8 cellular contexts compared by ENCODE assay signal in the genomic region with DNA sequence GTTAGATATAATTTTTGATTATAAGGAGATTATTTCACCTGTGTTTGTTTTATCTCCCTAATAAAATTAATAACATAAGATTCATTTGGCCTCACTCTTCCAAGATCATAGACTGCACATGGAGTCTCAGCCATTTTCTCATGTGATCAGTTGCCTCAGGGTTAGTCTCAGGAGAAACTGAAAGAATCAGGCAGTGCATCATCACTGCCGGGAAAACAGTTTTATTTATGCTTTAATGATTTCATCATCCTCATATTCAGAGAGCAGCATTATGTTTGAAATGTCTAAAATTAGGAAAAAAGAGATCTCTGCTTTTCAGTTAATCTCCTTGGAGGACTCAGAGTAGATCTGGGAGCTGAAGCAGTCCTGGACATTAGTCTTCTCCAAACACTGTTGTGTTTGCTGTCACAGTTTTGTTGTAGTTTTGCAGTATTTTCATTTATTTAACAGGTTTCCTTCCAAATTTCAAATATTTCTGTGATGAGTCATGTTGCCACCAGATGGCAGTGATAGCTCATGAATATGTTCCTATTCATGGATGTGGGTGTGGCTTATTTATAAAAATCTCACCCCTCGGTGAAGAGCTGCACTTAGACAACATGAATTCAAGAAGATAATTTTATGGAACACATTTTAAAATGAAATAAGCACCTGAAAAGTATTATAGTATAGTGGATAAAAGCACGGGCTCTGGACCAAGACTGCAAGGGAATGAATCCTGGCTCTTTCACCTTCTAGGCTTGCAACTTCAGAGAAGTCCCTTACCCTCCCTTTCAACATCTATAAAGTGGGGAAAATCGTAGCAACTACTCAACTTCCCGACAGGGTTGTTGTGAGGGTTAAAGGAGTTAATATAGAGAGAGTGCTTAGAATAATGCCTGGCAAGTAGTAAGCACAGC. TPM values are rescaled to one million over a fixed set of nuclear protein-coding genes. Genes with fewer than 3 reads are reported as not detected.
A peak's percentile ranks its signal among the peaks of the same experiment; 100 is the strongest.
DNase-seq lines count a peak whose midpoint lies in the region; ATAC-seq and TF ChIP-seq lines count a peak whose summit lies in the region.

No MANE protein-coding gene starts in this region.

- H2BK12ac ChIP-seq in H9 (ENCODE audit: insufficient read length, low read depth, low read length) = no peak overlapping the region

- no peak overlapping the region for H3K4me2 ChIP-seq in H9 (ENCODE audit: insufficient read depth, insufficient read length, low read length)

- no peak overlapping the region for H2BK5ac ChIP-seq in H9 (ENCODE audit: insufficient read length, low read length)

- H3K4me3 ChIP-seq in ascending aorta = peak overlapping the region in 1 of 2 donors; percentile 20

- H3K56ac ChIP-seq in H9 (ENCODE audit: insufficient read length, low read depth, low read length) = no peak overlapping the region

- no peak overlapping the region for H3K4ac ChIP-seq in H9 (ENCODE audit: low read depth, low read length)

- H3K9me3 ChIP-seq in H9 (ENCODE audit: control insufficient read depth, low read depth, low read length) (no peaks in the 10 kb centered on the region), ascending aorta (no peaks in the 10 kb centered on the region)

- H4K8ac ChIP-seq in H9 (replicated peaks; ENCODE audit: insufficient read length, low read depth, low read length) = no peak overlapping the region

- H4K91ac ChIP-seq in H9 (ENCODE audit: insufficient read length, low read depth, low read length) = no peak overlapping the region

- H3K23ac ChIP-seq in H9 (ENCODE audit: insufficient read length, low read depth, low read length) = no peak overlapping the region

- ATAC-seq in left ventricle myocardium superior = peak; percentile 83
- peak; percentile 94 for ATAC-seq in sciatic nerve
- ATAC-seq in GM21423 (IDR thresholded peaks at IDR 0.05; ENCODE audit: unreplicated experiment) = no peak
- no peak for ATAC-seq in HG02870 (IDR thresholded peaks at IDR 0.05; ENCODE audit: unreplicated experiment)

- no peaks in the 10 kb centered on the region for H4K20me1 ChIP-seq in H9 (ENCODE audit: control insufficient read depth, insufficient read depth, insufficient read length)

- intact Hi-C loops in ascending aorta (cut with DNase I) (loop anchor here (1.0 to 5.0 kb wide), 4 partner anchors 31 to 369 kb away; partner anchors contain the start of gene CHD1L), left ventricle myocardium superior (cut with micrococcal nuclease) (loop anchor here (5.0 kb wide), 1 partner anchor 119 kb away; no protein-coding TSS in a partner anchor), sciatic nerve (cut with DNase I) (no loop called here)

- TF ChIP-seq CTCF in H9 (conservative IDR thresholded peaks at IDR 0.05) = peak; percentile 75
- peak; percentile 33 to 56 (median 42) for TF ChIP-seq CTCF in ascending aorta (IDR thresholded peaks at IDR 0.05)

- H3K27ac Mint-ChIP-seq in H9 = no peak overlapping the region

- peak; percentile 67 for DNase-seq in D341Med (ENCODE audit: low spot score)
- no peak for DNase-seq in H9
- DNase-seq in NCI-H446 treated with DMSO at 0.1 percent for 48 hours (lab: John Stamatoyannopoulos, UW) = peak; percentile 77
- no peak for DNase-seq in ascending aorta (ENCODE audit: low spot score in 2 of 2)
- DNase-seq in left ventricle myocardium superior = no peak
- DNase-seq in sciatic nerve (ENCODE audit: low spot score) = no peak

- H3K27ac ChIP-seq in H9 (ENCODE audit: insufficient read length, low read depth, low read length) (no peak overlapping the region), ascending aorta (peak overlapping the region; percentile 23 to 50)

- H3K18ac ChIP-seq in H9 (ENCODE audit: insufficient read length, low read depth, low read length) = no peak overlapping the region

- no peaks in the 10 kb centered on the region for H3K9me3 Mint-ChIP-seq in H9

- no peaks in the 10 kb centered on the region for H3K79me2 ChIP-seq in H9 (ENCODE audit: insufficient read depth, low read length)

- H3K36me3 ChIP-seq in ascending aorta = peaks cover 33 to 66% of the 10 kb centered on the region in 2 donors

- no peak overlapping the region for H2AFZ ChIP-seq in H9 (ENCODE audit: low read length)

- no peaks in the 10 kb centered on the region for H3K27me3 Mint-ChIP-seq in H9 (ENCODE audit: low read depth)

- no peaks in the 10 kb centered on the region for H3K23me2 ChIP-seq in H9 (ENCODE audit: insufficient read length, low read depth, low read length, poor library complexity, severe bottlenecking)

- no peaks in the 10 kb centered on the region for H3K27me3 ChIP-seq in H9 (ENCODE audit: insufficient read depth, low read length)
- H3K27me3 ChIP-seq in ascending aorta = no peaks in the 10 kb centered on the region

- H3K9ac ChIP-seq in H9 (ENCODE audit: extremely low read depth, insufficient read length, low read length) = no peak overlapping the region

- H3K4me1 Mint-ChIP-seq in H9 = no peaks in the 10 kb centered on the region

- no peak overlapping the region for H3K4me3 Mint-ChIP-seq in H9

- H2BK120ac ChIP-seq in H9 (ENCODE audit: low read depth, low read length, poor library complexity, severe bottlenecking) = no peak overlapping the region

- no peaks in the 10 kb centered on the region for H3K79me1 ChIP-seq in H9 (ENCODE audit: insufficient read depth, low read depth, low read length, poor library complexity, severe bottlenecking)

- H3T11ph ChIP-seq in H9 (ENCODE audit: low read length) = no peak overlapping the region

- H2BK15ac ChIP-seq in H9 (ENCODE audit: low read depth, low read length) = no peak overlapping the region

- no peak overlapping the region for H4K5ac ChIP-seq in H9 (ENCODE audit: insufficient read length, low read depth, low read length)

- H3K36me3 Mint-ChIP-seq in H9 (ENCODE audit: insufficient read depth in 1 of 3, low read depth in 3 of 3) = peaks cover 32 to 75% (median 49%) of the 10 kb centered on the region in 3 experiments; a peak in 6 of 7 replicates

- no peak overlapping the region for H3K14ac ChIP-seq in H9 (ENCODE audit: insufficient read depth, low read length)

- H2AK5ac ChIP-seq in H9 (ENCODE audit: insufficient read length, low read length) = no peak overlapping the region

- H2BK20ac ChIP-seq in H9 (ENCODE audit: low read depth, low read length, poor library complexity, severe bottlenecking) = no peak overlapping the region

- H3K4me1 ChIP-seq in H9 (ENCODE audit: insufficient read depth, low read length) (no peaks in the 10 kb centered on the region), ascending aorta (peaks cover 4 to 11% of the 10 kb centered on the region in 2 donors)

- no CpG with 5 or more reads among the region's 5 CpGs for WGBS in H9 (ENCODE audit: extremely low coverage, insufficient read length, low lambda C conversion rate)

RNA-seq across cellular contexts. Expression of gene CHD1L, which starts 31.2 kb away (rescaled TPM):
- total RNA-seq in H9 (2021) = 64.2 and 68.9 TPM in 2 replicates
- 8.0 TPM for total RNA-seq in ascending aorta
- total RNA-seq in left ventricle myocardium superior = 8.3 TPM
- total RNA-seq in sciatic nerve = 30.9 TPM

RNA-seq across cellular contexts. Expression of gene FMO5, which starts 48.5 kb away (rescaled TPM):
- 0.61 and 0.72 TPM in 2 replicates for total RNA-seq in H9 (2021)
- total RNA-seq in ascending aorta = 19.6 TPM
- total RNA-seq in left ventricle myocardium superior = 3.3 TPM
- total RNA-seq in sciatic nerve = 3.3 TPM

Comparison
In these comparisons a context has a peak if more than half of its experiments do, and no peak if none do; other contexts are left out.
1. DNase-seq: peak in D341Med (single experiment) and NCI-H446 treated with DMSO at 0.1 percent for 48 hours (single experiment); none in H9 (single experiment), ascending aorta (0 of 2), left ventricle myocardium superior (single experiment) and sciatic nerve (single experiment).
2. ATAC-seq: peak in left ventricle myocardium superior (single experiment) and sciatic nerve (single experiment); none in GM21423 (single experiment) and HG02870 (single experiment).